Comparison of ENCODE assay signal across 1 cellular context in the genomic region with DNA sequence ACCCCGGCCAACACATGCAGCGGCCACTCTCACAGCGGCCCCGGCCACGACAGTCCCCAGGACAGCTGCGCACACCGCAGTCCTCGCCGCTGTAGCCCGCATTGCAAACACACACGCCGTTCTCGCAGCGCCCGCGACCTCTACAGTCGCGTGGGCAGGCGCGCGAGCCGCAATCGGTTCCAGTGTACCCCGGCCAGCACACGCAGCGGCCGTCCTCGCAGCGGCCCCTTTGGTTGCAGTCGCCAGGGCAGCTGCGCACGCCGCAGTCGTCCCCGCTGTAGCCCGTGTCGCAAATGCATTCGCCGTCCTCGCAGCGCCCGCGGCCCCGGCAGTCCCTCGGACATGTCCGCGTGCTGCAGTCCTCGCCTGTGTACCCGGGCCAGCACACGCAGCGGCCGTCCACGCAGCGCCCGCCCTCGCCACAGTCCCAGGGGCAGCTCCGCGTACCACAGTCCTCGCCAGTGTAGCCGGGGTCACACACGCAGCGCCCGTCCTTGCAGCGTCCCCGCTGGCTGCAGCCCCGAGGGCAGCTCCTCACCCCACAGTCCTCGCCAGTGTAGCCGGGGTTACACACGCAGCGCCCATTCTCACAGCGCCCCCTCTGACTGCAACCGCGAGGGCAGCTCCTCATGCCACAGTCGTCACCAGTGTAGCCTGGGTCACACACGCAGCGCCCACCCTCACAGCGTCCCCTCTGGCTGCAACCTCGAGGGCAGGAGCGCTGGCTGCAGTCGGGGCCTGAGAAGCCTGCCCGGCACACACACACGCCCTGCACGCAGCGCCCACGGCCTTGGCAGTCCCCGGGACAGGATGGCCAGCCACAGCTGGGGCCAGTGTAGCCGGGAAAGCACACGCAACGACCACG.
TF ChIP-seq lines count a peak whose summit lies in the region.

No MANE protein-coding gene starts in this region.

TF ChIP-seq in SK-N-SH, 30 proteins besides CTCF, POLR2A, EP300 and RAD21:
- TF ChIP-seq POLR2AphosphoS5 (IDR thresholded peaks at IDR 0.05; ENCODE audit: low read depth, low read length) (no peak), TCF12 (IDR thresholded peaks at IDR 0.05) (no peak), NRF1 (IDR thresholded peaks at IDR 0.05; ENCODE audit: low read depth, low read length) (peak; percentile 20; the same call in 1 of the 2 replicates)
